9 cellular contexts compared by ENCODE assay signal in genomic region chr12:47821346-47821706, GRCh38. TPM values are rescaled to one million over a fixed set of nuclear protein-coding genes. Genes with fewer than 3 reads are reported as not detected.
A peak's percentile ranks its signal among the peaks of the same experiment; 100 is the strongest.
DNase-seq lines count a peak whose midpoint lies in the region; ATAC-seq, FAIRE-seq and TF ChIP-seq lines count a peak whose summit lies in the region.
"Had no signal": no experiment of that assay in that cellular context is flagged by ENCODE, and none has a peak within 500 bp of the region (broad histone marks: within the 10 kb centered on the region; RNA-seq: fewer than 3 reads in every experiment).

No MANE protein-coding gene starts in this region.

- H3K9me3 ChIP-seq in HEK293 (ENCODE audit: control insufficient read depth, insufficient read depth, low read depth, low read length) (no peaks in the 10 kb centered on the region), keratinocyte (ENCODE audit: control insufficient read depth, low read depth, low read length) (no peaks in the 10 kb centered on the region)

- H3K27me3 Mint-ChIP-seq in stimulated activated naive CD8-positive, alpha-beta T cell treated with anti-CD3 and anti-CD28 coated beads, Interleukin-15, amount 100 ng/mL, for 72 hours: no peaks in the 10 kb centered on the region

- H3K36me3 Mint-ChIP-seq in activated naive CD4-positive, alpha-beta T cell treated with anti-CD3 and anti-CD28 coated beads, Interleukin-2, amount 50 U/mL, for 72 hours: peaks cover 24 to 39% of the 10 kb centered on the region in 2 donors

- H2AFZ ChIP-seq in keratinocyte (ENCODE audit: control insufficient read depth, low read length): peak overlapping the region; percentile 62

- ATAC-seq in activated naive CD4-positive, alpha-beta T cell treated with anti-CD3 and anti-CD28 coated beads, Interleukin-2, amount 50 U/mL, for 72 hours: no peak
- ATAC-seq in stimulated activated naive CD8-positive, alpha-beta T cell treated with anti-CD3 and anti-CD28 coated beads, Interleukin-15, amount 100 ng/mL, for 72 hours: no peak
- ATAC-seq in HG03196 (IDR thresholded peaks at IDR 0.05; ENCODE audit: unreplicated experiment): no peak
- no peak for ATAC-seq in GM19023 (IDR thresholded peaks at IDR 0.05; ENCODE audit: unreplicated experiment)

- peak overlapping the region; percentile 97 for H3K4me2 ChIP-seq in keratinocyte (ENCODE audit: control insufficient read depth, extremely low read depth, insufficient read depth, low read depth, low read length)

- H3K9me3 Mint-ChIP-seq in activated naive CD4-positive, alpha-beta T cell treated with anti-CD3 and anti-CD28 coated beads, Interleukin-2, amount 50 U/mL, for 72 hours: no peaks in the 10 kb centered on the region
- no peaks in the 10 kb centered on the region for H3K9me3 Mint-ChIP-seq in stimulated activated naive CD8-positive, alpha-beta T cell treated with anti-CD3 and anti-CD28 coated beads, Interleukin-15, amount 100 ng/mL, for 72 hours

- H3K4me3 ChIP-seq in HEK293 (ENCODE audit: low read depth, low read length): no peak overlapping the region
- H3K4me3 ChIP-seq in keratinocyte (ENCODE audit: control insufficient read depth in 2 of 3, extremely low read depth in 1 of 3, insufficient read depth in 2 of 3, low read depth in 1 of 3, low read length in 3 of 3): peak overlapping the region in 1 of 3 experiments; percentile 94

- H3K4me3 Mint-ChIP-seq in stimulated activated naive CD8-positive, alpha-beta T cell treated with anti-CD3 and anti-CD28 coated beads, Interleukin-15, amount 100 ng/mL, for 72 hours: peak overlapping the region; percentile 84 to 89

- peak overlapping the region; percentile 91 for H3K9ac ChIP-seq in keratinocyte (ENCODE audit: control insufficient read depth, extremely low read depth, insufficient read depth, low read length)

- H3K79me2 ChIP-seq in keratinocyte (ENCODE audit: control insufficient read depth, insufficient read depth, low read length): peaks cover 42% of the 10 kb centered on the region

- H3K4me1 ChIP-seq in HEK293 (ENCODE audit: control insufficient read depth, insufficient read depth, low read length): peaks cover 3% of the 10 kb centered on the region; the same call in 1 of the 2 replicates
- peaks cover 59% of the 10 kb centered on the region for H3K4me1 ChIP-seq in keratinocyte (ENCODE audit: control insufficient read depth, extremely low read depth, insufficient read depth, low read length)

- CTCF ChIA-PET in HEK293 (lab: Yijun Ruan, JAX): interaction anchor here (0.5 to 7.3 kb wide), 4 partner anchors 14 to 116 kb away, joined by 3 to 91 read pairs (median 10); no protein-coding TSS in a partner anchor

- TF ChIP-seq CTCF in HEK293 (tag by site-specific recombination; IDR thresholded peaks at IDR 0.05): no peak
- no peak for TF ChIP-seq CTCF in keratinocyte (optimal IDR thresholded peaks at IDR 0.05 in 1 of 3, IDR thresholded peaks at IDR 0.05 in 1 of 3, conservative IDR thresholded peaks at IDR 0.05 in 1 of 3; ENCODE audit: extremely low read depth in 1 of 3, insufficient read depth in 2 of 3, low read length in 3 of 3)

- H4K20me1 ChIP-seq in keratinocyte (ENCODE audit: control insufficient read depth, extremely low read depth, insufficient read depth, low read length): no peaks in the 10 kb centered on the region

- POLR2A ChIA-PET in HEK293 (lab: Yijun Ruan, JAX): interaction anchor here (0.6 to 2.6 kb wide), 5 partner anchors 8 to 45 kb away, joined by 3 to 18 read pairs (median 5); no protein-coding TSS in a partner anchor

- H3K4me1 Mint-ChIP-seq in stimulated activated naive CD8-positive, alpha-beta T cell treated with anti-CD3 and anti-CD28 coated beads, Interleukin-15, amount 100 ng/mL, for 72 hours: peaks cover 74% of the 10 kb centered on the region

- H3K27me3 ChIP-seq in keratinocyte (ENCODE audit: control insufficient read depth, extremely low read depth, insufficient read depth, low read length): no peaks in the 10 kb centered on the region

- peak overlapping the region; percentile 95 to 96 for H3K27ac Mint-ChIP-seq in activated naive CD4-positive, alpha-beta T cell treated with anti-CD3 and anti-CD28 coated beads, Interleukin-2, amount 50 U/mL, for 72 hours
- peak overlapping the region in 1 of 2 donors; percentile 96 for H3K27ac Mint-ChIP-seq in stimulated activated naive CD8-positive, alpha-beta T cell treated with anti-CD3 and anti-CD28 coated beads, Interleukin-15, amount 100 ng/mL, for 72 hours

- H3K9me1 ChIP-seq in keratinocyte (ENCODE audit: control insufficient read depth, extremely low read depth, insufficient read depth, low read length): peaks cover 8% of the 10 kb centered on the region

- FAIRE-seq in keratinocyte (lab: Jason Lieb, UNC): no peak

- H3K36me3 ChIP-seq in HEK293 (ENCODE audit: control insufficient read depth in 2 of 2, insufficient read depth in 1 of 2, low read length in 2 of 2): no peaks in the 10 kb centered on the region
- H3K36me3 ChIP-seq in keratinocyte (ENCODE audit: control insufficient read depth in 2 of 2, extremely low read depth in 1 of 2, insufficient read depth in 2 of 2, low read length in 2 of 2): peaks cover 1 to 9% of the 10 kb centered on the region in 2 experiments

- H3K27ac ChIP-seq in HEK293 (ENCODE audit: extremely low read depth, low read depth, low read length) (no peak overlapping the region), keratinocyte (ENCODE audit: control insufficient read depth, insufficient read depth, low read length) (peak overlapping the region; percentile 92)

- dilution Hi-C loops in keratinocyte (cut with MboI; ENCODE audit: extremely low pct_ligation_motif_present, low sequenced_read_pairs): no loop called here

- no peak for DNase-seq in activated naive CD4-positive, alpha-beta T cell treated with anti-CD3 and anti-CD28 coated beads, Interleukin-2, amount 50 U/mL, for 72 hours (ENCODE audit: low spot score in 2 of 2)
- DNase-seq in keratinocyte (ENCODE audit: low read depth, low spot score) (no peak), NCI-H69 (lab: John Stamatoyannopoulos, UW) (no peak), SW 1271 (lab: John Stamatoyannopoulos, UW) (no peak)
- DNase-seq in stimulated activated naive CD8-positive, alpha-beta T cell treated with anti-CD3 and anti-CD28 coated beads, Interleukin-15, amount 100 ng/mL, for 72 hours: no peak
- DNase-seq: NCI-H1092 had no signal

TF ChIP-seq in HEK293, 187 proteins besides CTCF, POLR2A, EP300 and RAD21:
- TF ChIP-seq ZNF530 (tag by site-specific recombination; IDR thresholded peaks at IDR 0.05; ENCODE audit: low read depth): peak; percentile 27; the same call in 1 of the 2 replicates
- TF ChIP-seq ZNF830 (tag by site-specific recombination; IDR thresholded peaks at IDR 0.05; ENCODE audit: low read depth): no peak

RNA-seq across cellular contexts. Expression of gene HDAC7, which starts 1.6 kb away (rescaled TPM):
- 100 to 1,000 TPM; 285 to 334 TPM for total RNA-seq in activated naive CD4-positive, alpha-beta T cell treated with anti-CD3 and anti-CD28 coated beads, Interleukin-2, amount 50 U/mL, for 72 hours
- polyA plus RNA-seq in keratinocyte: 15.8 to 32.4 TPM (median 17.0 TPM) in 3 replicates
- 27.9 TPM for polyA plus RNA-seq in keratinocyte (2011; ENCODE audit: low read depth)
- 13.0 and 21.8 TPM in 2 replicates for polyA plus RNA-seq in keratinocyte (2011; cell fraction: cytosol; rRNA removed)
- 67.6 and 79.0 TPM in 2 replicates for polyA plus RNA-seq in keratinocyte (2011; cell fraction: nucleus; rRNA removed)
- polyA plus RNA-seq in keratinocyte (2012; ENCODE audit: low replicate concordance): 24.3 and 37.1 TPM in 2 replicates
- polyA minus RNA-seq in keratinocyte: 13.7 to 55.7 TPM (median 18.8 TPM) in 3 replicates
- 32.6 TPM for polyA minus RNA-seq in keratinocyte (2011; cell fraction: cytosol; rRNA and poly(A)+ RNA removed)
- 23.3 and 24.6 TPM in 2 replicates for polyA minus RNA-seq in keratinocyte (2011; cell fraction: nucleus; rRNA and poly(A)+ RNA removed)

RNA-seq across cellular contexts. Expression of gene SLC48A1, which starts 48.3 kb away (rescaled TPM):
- 1 to 10 TPM; 5.2 to 7.4 TPM for total RNA-seq in activated naive CD4-positive, alpha-beta T cell treated with anti-CD3 and anti-CD28 coated beads, Interleukin-2, amount 50 U/mL, for 72 hours
- 7.8 to 15.3 TPM (median 8.1 TPM) in 3 replicates for polyA plus RNA-seq in keratinocyte
- 1.5 TPM for polyA plus RNA-seq in keratinocyte (2011; ENCODE audit: low read depth)
- 10.8 and 12.2 TPM in 2 replicates for polyA plus RNA-seq in keratinocyte (2011; cell fraction: cytosol; rRNA removed)
- 14.4 and 18.3 TPM in 2 replicates for polyA plus RNA-seq in keratinocyte (2011; cell fraction: nucleus; rRNA removed)
- polyA plus RNA-seq in keratinocyte (2012; ENCODE audit: low replicate concordance): 11.7 and 13.6 TPM in 2 replicates
- 12.8 to 29.3 TPM (median 16.5 TPM) in 3 replicates for polyA minus RNA-seq in keratinocyte
- 16.5 TPM for polyA minus RNA-seq in keratinocyte (2011; cell fraction: cytosol; rRNA and poly(A)+ RNA removed)
- polyA minus RNA-seq in keratinocyte (2011; cell fraction: nucleus; rRNA and poly(A)+ RNA removed): 5.4 and 5.8 TPM in 2 replicates
